ENCODE assay signal across 29 cellular contexts in the genomic region with DNA sequence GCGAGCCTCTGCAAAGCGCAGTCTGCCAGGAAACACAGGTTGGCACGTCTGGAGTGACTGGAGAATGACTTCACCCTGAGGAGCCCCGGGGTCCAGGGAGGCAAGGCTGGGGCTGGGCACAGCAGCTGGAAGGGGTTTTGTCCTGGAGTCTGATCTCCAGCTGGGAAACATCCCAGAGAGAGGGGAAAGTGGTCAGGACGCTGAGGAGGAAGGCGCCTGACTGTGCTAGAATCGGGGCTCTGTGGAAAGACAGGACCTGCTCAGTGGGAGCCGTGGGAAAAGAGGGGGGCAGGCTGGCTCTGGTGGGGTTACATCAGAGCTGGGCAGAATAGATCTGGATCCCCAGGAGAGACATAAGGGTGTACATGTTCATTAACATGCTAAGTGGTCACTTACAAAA.
"Had no signal": no experiment of that assay in that cellular context is flagged by ENCODE, and none has a peak within 500 bp of the region (broad histone marks: within the 10 kb centered on the region; RNA-seq: fewer than 3 reads in every experiment).

No MANE protein-coding gene starts in this region.

- H3K79me2 ChIP-seq: hepatocyte, parathyroid adenoma had no signal

- H3K9me3 ChIP-seq: body of pancreas, right lobe of liver, testis, vagina had no signal

- H3K27me3 ChIP-seq: body of pancreas, cardiac muscle cell, hepatocyte, right lobe of liver, testis, vagina had no signal

- H3K27ac ChIP-seq: body of pancreas, cardiac muscle cell, hepatocyte, parathyroid adenoma, right lobe of liver, skin epidermis, testis, vagina had no signal

- H3K9me3 Mint-ChIP-seq: activated CD4-positive, alpha-beta memory T cell treated with anti-CD3 and anti-CD28 coated beads, Interleukin-2, amount 10 ng/mL, durations not matched to agents 7 days and 5 days; activated CD4-positive, alpha-beta T cell treated with anti-CD3 and anti-CD28 coated beads, Interleukin-2, amount 10 ng/mL, durations not matched to agents 24 days and 14 days; activated naive CD8-positive, alpha-beta T cell treated with anti-CD3 and anti-CD28 coated beads, Interleukin-2, amount 50 U/mL, for 24 hours; activated T-helper 1 cell treated with anti-CD3 and anti-CD28 coated beads, Interleukin-12 subunit alpha, Interleukin-12 subunit beta, Interleukin-2, Interleukin-4 antibody, amounts not matched to agents 30 ng/mL and 10 ng/mL and 1 ng/mL, durations not matched to agents 14 hours and 24 hours and 36 hours; natural killer cell; stimulated activated effector memory CD8-positive, alpha-beta T cell treated with anti-CD3 and anti-CD28 coated beads, Interleukin-12 subunit alpha, Interleukin-12 subunit beta, amount 100 ng/mL, for 72 hours; stimulated activated naive CD8-positive, alpha-beta T cell treated with anti-CD3 and anti-CD28 coated beads, Interleukin-15, amount 100 ng/mL, for 72 hours had no signal

- H3K4me2 ChIP-seq: hepatocyte had no signal

- H3K4me3 Mint-ChIP-seq: activated CD4-positive, alpha-beta memory T cell treated with anti-CD3 and anti-CD28 coated beads, Interleukin-2, amount 10 ng/mL, durations not matched to agents 7 days and 5 days; activated CD4-positive, alpha-beta T cell treated with anti-CD3 and anti-CD28 coated beads, Interleukin-2, amount 10 ng/mL, durations not matched to agents 24 days and 14 days; activated naive CD8-positive, alpha-beta T cell treated with anti-CD3 and anti-CD28 coated beads, Interleukin-2, amount 50 U/mL, for 24 hours; activated T-helper 1 cell treated with anti-CD3 and anti-CD28 coated beads, Interleukin-12 subunit alpha, Interleukin-12 subunit beta, Interleukin-2, Interleukin-4 antibody, amounts not matched to agents 30 ng/mL and 10 ng/mL and 1 ng/mL, durations not matched to agents 14 hours and 24 hours and 36 hours; immature natural killer cell; natural killer cell; stimulated activated effector memory CD8-positive, alpha-beta T cell treated with anti-CD3 and anti-CD28 coated beads, Interleukin-12 subunit alpha, Interleukin-12 subunit beta, amount 100 ng/mL, for 72 hours; stimulated activated naive CD8-positive, alpha-beta T cell treated with anti-CD3 and anti-CD28 coated beads, Interleukin-15, amount 100 ng/mL, for 72 hours had no signal

- H3K27ac Mint-ChIP-seq: activated CD4-positive, alpha-beta memory T cell treated with anti-CD3 and anti-CD28 coated beads, Interleukin-2, amount 10 ng/mL, durations not matched to agents 7 days and 5 days; activated CD4-positive, alpha-beta T cell treated with anti-CD3 and anti-CD28 coated beads, Interleukin-2, amount 10 ng/mL, durations not matched to agents 24 days and 14 days; activated naive CD8-positive, alpha-beta T cell treated with anti-CD3 and anti-CD28 coated beads, Interleukin-2, amount 50 U/mL, for 24 hours; activated T-helper 1 cell treated with anti-CD3 and anti-CD28 coated beads, Interleukin-12 subunit alpha, Interleukin-12 subunit beta, Interleukin-2, Interleukin-4 antibody, amounts not matched to agents 30 ng/mL and 10 ng/mL and 1 ng/mL, durations not matched to agents 14 hours and 24 hours and 36 hours; immature natural killer cell; natural killer cell; stimulated activated effector memory CD8-positive, alpha-beta T cell treated with anti-CD3 and anti-CD28 coated beads, Interleukin-12 subunit alpha, Interleukin-12 subunit beta, amount 100 ng/mL, for 72 hours; stimulated activated naive CD8-positive, alpha-beta T cell treated with anti-CD3 and anti-CD28 coated beads, Interleukin-15, amount 100 ng/mL, for 72 hours had no signal

- DNase-seq: activated CD4-positive, alpha-beta memory T cell treated with anti-CD3 and anti-CD28 coated beads, Interleukin-2, amount 10 ng/mL, durations not matched to agents 7 days and 5 days; activated CD4-positive, alpha-beta T cell treated with anti-CD3 and anti-CD28 coated beads, Interleukin-2, amount 10 ng/mL, durations not matched to agents 24 days and 14 days; activated gamma-delta T cell; activated naive CD4-positive, alpha-beta T cell treated with anti-CD3 and anti-CD28 coated beads, Interleukin-2, amount 50 U/mL, for 16 hours; activated naive CD8-positive, alpha-beta T cell treated with anti-CD3 and anti-CD28 coated beads, Interleukin-2, amount 50 U/mL, for 24 hours; body of pancreas; effector memory CD4-positive, alpha-beta T cell; glutamatergic neuron; immature natural killer cell; natural killer cell; stimulated activated CD4-positive, alpha-beta T cell treated with anti-CD3 and anti-CD28 coated beads, Interleukin-2, amount 100 ng/mL, for 24 hours; stimulated activated naive CD8-positive, alpha-beta T cell treated with anti-CD3 and anti-CD28 coated beads, Interleukin-15, amount 100 ng/mL, for 72 hours; T-helper 2 cell; testis; trophoblast cell had no signal

- H3K36me3 Mint-ChIP-seq: immature natural killer cell; natural killer cell; stimulated activated effector memory CD8-positive, alpha-beta T cell treated with anti-CD3 and anti-CD28 coated beads, Interleukin-12 subunit alpha, Interleukin-12 subunit beta, amount 100 ng/mL, for 72 hours had no signal

- H3K4me1 Mint-ChIP-seq: activated CD4-positive, alpha-beta memory T cell treated with anti-CD3 and anti-CD28 coated beads, Interleukin-2, amount 10 ng/mL, durations not matched to agents 7 days and 5 days; activated CD4-positive, alpha-beta T cell treated with anti-CD3 and anti-CD28 coated beads, Interleukin-2, amount 10 ng/mL, durations not matched to agents 24 days and 14 days; activated naive CD8-positive, alpha-beta T cell treated with anti-CD3 and anti-CD28 coated beads, Interleukin-2, amount 50 U/mL, for 24 hours; immature natural killer cell; natural killer cell; stimulated activated effector memory CD8-positive, alpha-beta T cell treated with anti-CD3 and anti-CD28 coated beads, Interleukin-12 subunit alpha, Interleukin-12 subunit beta, amount 100 ng/mL, for 72 hours; stimulated activated naive CD8-positive, alpha-beta T cell treated with anti-CD3 and anti-CD28 coated beads, Interleukin-15, amount 100 ng/mL, for 72 hours had no signal

- H2AFZ ChIP-seq: hepatocyte, parathyroid adenoma had no signal

- H3K36me3 ChIP-seq: right lobe of liver had no signal

- H3K4me1 ChIP-seq: body of pancreas, parathyroid adenoma, right lobe of liver, testis, vagina had no signal

- FAIRE-seq: endothelial cell of umbilical vein, frontal cortex had no signal

- ATAC-seq: activated CD4-positive, CD25-positive, alpha-beta regulatory T cell treated with anti-CD3 and anti-CD28 coated beads, Interleukin-2, amount 50 U/mL, for 24 hours; activated naive CD8-positive, alpha-beta T cell treated with anti-CD3 and anti-CD28 coated beads, Interleukin-2, amount 50 U/mL, for 24 hours; body of pancreas; esophagus mucosa; left lobe of liver; natural killer cell; stimulated activated effector memory CD8-positive, alpha-beta T cell treated with anti-CD3 and anti-CD28 coated beads, Interleukin-12 subunit alpha, Interleukin-12 subunit beta, amount 100 ng/mL, for 72 hours; stimulated activated naive CD8-positive, alpha-beta T cell treated with anti-CD3 and anti-CD28 coated beads, Interleukin-15, amount 100 ng/mL, for 72 hours had no signal

- H3K4me3 ChIP-seq: body of pancreas, cardiac muscle cell, hepatocyte, lung, right lobe of liver, skin epidermis, testis, vagina had no signal

- H3K9ac ChIP-seq: parathyroid adenoma had no signal
